ENCODE assay signal across 8 cellular contexts in genomic region chr22:36369922-36370781, GRCh38. TPM values are rescaled to one million over a fixed set of nuclear protein-coding genes. Genes with fewer than 3 reads are reported as not detected.
A peak's percentile ranks its signal among the peaks of the same experiment; 100 is the strongest.
DNase-seq lines count a peak whose midpoint lies in the region; ATAC-seq and TF ChIP-seq lines count a peak whose summit lies in the region.

No MANE protein-coding gene starts in this region.

- no peak for TF ChIP-seq CTCF in AG04449 (IDR thresholded peaks at IDR 0.05; ENCODE audit: insufficient read depth, low read length, missing control alignments)
- no peak for TF ChIP-seq CTCF in HL-60 (IDR thresholded peaks at IDR 0.05; ENCODE audit: insufficient read depth, low read length)

- peaks cover under 1 to 2% of the 10 kb centered on the region in 2 donors for H3K36me3 ChIP-seq in muscle layer of duodenum (ENCODE audit: control insufficient read depth in 1 of 2, insufficient read depth in 2 of 2, low read length in 2 of 2)

- no peak for ATAC-seq in GM21717 (IDR thresholded peaks at IDR 0.05; ENCODE audit: unreplicated experiment)
- no peak for ATAC-seq in GM19324 (IDR thresholded peaks at IDR 0.05; ENCODE audit: low FRiP score, unreplicated experiment)

- H3K27me3 ChIP-seq in HL-60 (ENCODE audit: insufficient read depth, poor library complexity, severe bottlenecking): no peaks in the 10 kb centered on the region
- no peaks in the 10 kb centered on the region for H3K27me3 ChIP-seq in muscle layer of duodenum (ENCODE audit: low read depth, low read length)

- POLR2A ChIA-PET in AG04449 (lab: Yijun Ruan, JAX): interaction anchor here (0.5 to 0.6 kb wide), 2 partner anchors 18 to 102 kb away, joined by 4 to 6 read pairs; partner anchors contain the start of gene MYH9

- H3K4me3 ChIP-seq in AG04449 (ENCODE audit: low read depth, low read length) (peak overlapping the region; percentile 12; the same call in 1 of the 2 replicates), HL-60 (replicated peaks; ENCODE audit: insufficient read depth, low read length) (no peak overlapping the region), muscle layer of duodenum (ENCODE audit: low read depth in 1 of 2, low read length in 2 of 2) (peak overlapping the region; percentile 43 to 53)

- CTCF ChIA-PET in AG04449 (lab: Yijun Ruan, JAX): interaction anchor here (1.2 to 4.7 kb wide), 2 partner anchors 69 to 100 kb away, joined by 3 to 34 read pairs; no protein-coding TSS in a partner anchor

- peak overlapping the region; percentile 89 for H3K27ac ChIP-seq in HL-60 (replicated peaks)
- peak overlapping the region; percentile 86 for H3K27ac ChIP-seq in muscle layer of duodenum (ENCODE audit: low read length)

- no peaks in the 10 kb centered on the region for H3K9me3 ChIP-seq in muscle layer of duodenum (ENCODE audit: control insufficient read depth in 1 of 2, low read length in 2 of 2)

- H3K4me1 ChIP-seq in muscle layer of duodenum (ENCODE audit: control insufficient read depth in 1 of 2, insufficient read depth in 2 of 2, low read length in 2 of 2): peaks cover 53 to 98% of the 10 kb centered on the region in 2 donors

- DNase-seq in AG04449 (ENCODE audit: low read depth, low spot score) (no peak), HL-60 (ENCODE audit: low read depth in 1 of 2, low spot score in 1 of 2) (peak; percentile 69 to 97), SHP77 treated with DMSO at 0.1 percent for 48 hours (lab: John Stamatoyannopoulos, UW) (peak; percentile 74), dermis blood vessel endothelial cell (peak; percentile 75)
- no peak for DNase-seq in activated CD4-positive, CD25-positive, alpha-beta regulatory T cell treated with anti-CD3 and anti-CD28 coated beads, Interleukin-2, amount 50 U/mL, for 72 hours

RNA-seq across cellular contexts. Expression of gene MYH9, which starts 17.6 kb away (rescaled TPM):
- total RNA-seq in dermis blood vessel endothelial cell: 803 and 1,099 TPM in 2 replicates

Comparison
In these comparisons a context has a peak if more than half of its experiments do, and no peak if none do; other contexts are left out.
1. DNase-seq: peak in HL-60 (2 of 2), SHP77 treated with DMSO at 0.1 percent for 48 hours (single experiment) and dermis blood vessel endothelial cell (single experiment); none in AG04449 (single experiment) and activated CD4-positive, CD25-positive, alpha-beta regulatory T cell treated with anti-CD3 and anti-CD28 coated beads, Interleukin-2, amount 50 U/mL, for 72 hours (single experiment).